13 cellular contexts compared by ENCODE assay signal in the genomic region with DNA sequence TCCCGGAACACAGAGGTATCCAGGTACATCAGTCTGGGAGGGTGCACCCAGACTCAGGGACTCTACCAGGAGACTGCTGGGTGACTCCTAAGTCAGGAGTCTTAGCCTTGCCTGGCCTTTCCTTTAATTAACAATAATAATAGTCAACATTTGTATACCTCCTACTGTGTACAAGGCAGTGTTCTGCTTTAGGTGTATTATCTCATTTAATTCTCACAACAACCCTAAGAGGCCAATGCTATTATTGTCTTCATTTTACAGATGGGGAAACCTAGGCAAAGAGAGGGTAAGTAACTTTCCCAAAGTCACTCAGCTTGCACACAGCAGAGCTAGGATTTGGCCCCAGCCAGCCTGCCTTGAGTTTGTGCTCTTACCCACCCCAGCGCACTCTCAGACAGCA. TPM values are rescaled to one million over a fixed set of nuclear protein-coding genes. Genes with fewer than 3 reads are reported as not detected.
DNase-seq lines count a peak whose midpoint lies in the region; ATAC-seq, FAIRE-seq and TF ChIP-seq lines count a peak whose summit lies in the region.
"Had no signal": no experiment of that assay in that cellular context is flagged by ENCODE, and none has a peak within 500 bp of the region (broad histone marks: within the 10 kb centered on the region; RNA-seq: fewer than 3 reads in every experiment).

No MANE protein-coding gene starts in this region.

- TF ChIP-seq CTCF in cardiac muscle cell (IDR thresholded peaks at IDR 0.05; ENCODE audit: low read depth, low read length) (no peak), astrocyte (IDR thresholded peaks at IDR 0.05; ENCODE audit: insufficient read depth, low read depth, low read length) (no peak)

- H3K9me2 ChIP-seq in Karpas-422 (replicated peaks; ENCODE audit: insufficient read depth, low read length): no peaks in the 10 kb centered on the region

- no peak overlapping the region for H3K4me3 Mint-ChIP-seq in astrocyte (ENCODE audit: unreplicated experiment)
- no peak overlapping the region for H3K4me3 Mint-ChIP-seq in stimulated activated naive B cell treated with anti-CD40 and anti-IgM and Interleukin-4, amounts not matched to agents 10 μg/mL and 1 μg/mL and 100 μg/mL, for 72 hours
- H3K4me3 Mint-ChIP-seq: CD4-positive, alpha-beta T cell had no signal

- no peaks in the 10 kb centered on the region for H3K9me3 Mint-ChIP-seq in astrocyte (ENCODE audit: unreplicated experiment)
- H3K9me3 Mint-ChIP-seq in stimulated activated naive B cell treated with anti-CD40 and anti-IgM and Interleukin-4, amounts not matched to agents 10 μg/mL and 1 μg/mL and 100 μg/mL, for 72 hours: no peaks in the 10 kb centered on the region
- H3K9me3 Mint-ChIP-seq: CD4-positive, alpha-beta T cell had no signal

- H3K27ac Mint-ChIP-seq in astrocyte (ENCODE audit: unreplicated experiment): no peak overlapping the region
- H3K27ac Mint-ChIP-seq in stimulated activated naive B cell treated with anti-CD40 and anti-IgM and Interleukin-4, amounts not matched to agents 10 μg/mL and 1 μg/mL and 100 μg/mL, for 72 hours: peak overlapping the region; percentile 62
- H3K27ac Mint-ChIP-seq: CD4-positive, alpha-beta T cell had no signal

- peaks cover 1% of the 10 kb centered on the region for H3K27me3 Mint-ChIP-seq in astrocyte (ENCODE audit: low read depth, unreplicated experiment)
- H3K27me3 Mint-ChIP-seq in stimulated activated naive B cell treated with anti-CD40 and anti-IgM and Interleukin-4, amounts not matched to agents 10 μg/mL and 1 μg/mL and 100 μg/mL, for 72 hours: no peaks in the 10 kb centered on the region
- H3K27me3 Mint-ChIP-seq: CD4-positive, alpha-beta T cell had no signal

- H2AFZ ChIP-seq in astrocyte (ENCODE audit: low read depth, low read length): no peak overlapping the region
- no peak overlapping the region for H2AFZ ChIP-seq in Karpas-422 (ENCODE audit: low read length)

- no peak for FAIRE-seq in astrocyte (lab: Jason Lieb, UNC)
- FAIRE-seq: HTR-8/SVneo had no signal

- peaks cover 5% of the 10 kb centered on the region for H3K4me1 Mint-ChIP-seq in astrocyte (ENCODE audit: low read depth, unreplicated experiment)
- no peaks in the 10 kb centered on the region for H3K4me1 Mint-ChIP-seq in stimulated activated naive B cell treated with anti-CD40 and anti-IgM and Interleukin-4, amounts not matched to agents 10 μg/mL and 1 μg/mL and 100 μg/mL, for 72 hours

- H3K36me3 Mint-ChIP-seq in astrocyte (ENCODE audit: low read depth, unreplicated experiment): no peaks in the 10 kb centered on the region
- peaks cover 0 to 4% of the 10 kb centered on the region in 2 donors for H3K36me3 Mint-ChIP-seq in stimulated activated naive B cell treated with anti-CD40 and anti-IgM and Interleukin-4, amounts not matched to agents 10 μg/mL and 1 μg/mL and 100 μg/mL, for 72 hours

- WGBS in right cardiac atrium: 94% methylated on average over 2 of the region's 2 CpGs

- H3K27ac ChIP-seq in cardiac muscle cell: peak overlapping the region; percentile 1
- H3K27ac ChIP-seq in right cardiac atrium (ENCODE audit: low read length): no peak overlapping the region
- H3K27ac ChIP-seq in astrocyte (ENCODE audit: low read depth, low read length): no peak overlapping the region
- H3K27ac ChIP-seq in Karpas-422 (ENCODE audit: low read length): no peak overlapping the region
- H3K27ac ChIP-seq: 22Rv1 had no signal

- DNase-seq in cardiac muscle cell (ENCODE audit: low read depth in 1 of 2, low spot score in 1 of 2) (no peak), right cardiac atrium (no peak), NT2/D1 (ENCODE audit: low read depth, low spot score) (no peak), astrocyte (ENCODE audit: low read depth) (no peak), iPS-NIHi11 (ENCODE audit: low spot score) (no peak), Karpas-422 (no peak)
- DNase-seq in stimulated activated naive B cell treated with anti-CD40 and anti-IgM and Interleukin-4, amounts not matched to agents 10 μg/mL and 1 μg/mL and 100 μg/mL, for 72 hours: no peak
- no peak for DNase-seq in effector CD8-positive, alpha-beta T cell (lab: John Stamatoyannopoulos, UW)
- DNase-seq: CD4-positive, alpha-beta T cell; DMS 273 treated with DMSO at 0.1 percent for 48 hours; HCEC 1CT had no signal

- intact Hi-C loops in right cardiac atrium (cut with DNase I): loop anchor here in 1 of 4 donors (10.0 kb wide), 1 partner anchor 423 kb away; no protein-coding TSS in a partner anchor

- H3K36me3 ChIP-seq in cardiac muscle cell (no peaks in the 10 kb centered on the region), NT2/D1 (ENCODE audit: insufficient read depth, insufficient read length, low read length) (peaks cover 26% of the 10 kb centered on the region), astrocyte (ENCODE audit: insufficient read depth, low read length) (no peaks in the 10 kb centered on the region), Karpas-422 (ENCODE audit: insufficient read depth, low read length) (no peaks in the 10 kb centered on the region)

- no peaks in the 10 kb centered on the region for H3K9me3 ChIP-seq in cardiac muscle cell (ENCODE audit: low read depth)
- H3K9me3 ChIP-seq in right cardiac atrium (ENCODE audit: control insufficient read depth, low read length): no peaks in the 10 kb centered on the region
- H3K9me3 ChIP-seq in NT2/D1 (ENCODE audit: insufficient read depth, low read length): no peaks in the 10 kb centered on the region
- H3K9me3 ChIP-seq in astrocyte (ENCODE audit: insufficient read depth, low read depth, low read length): no peaks in the 10 kb centered on the region
- H3K9me3 ChIP-seq in Karpas-422 (ENCODE audit: low read length): no peaks in the 10 kb centered on the region

- H3K9ac ChIP-seq in NT2/D1 (ENCODE audit: insufficient read length, low read depth) (peak overlapping the region; percentile 4), astrocyte (ENCODE audit: low read length) (peak overlapping the region; percentile 18), Karpas-422 (ENCODE audit: low read length) (no peak overlapping the region)

- H3K4me1 ChIP-seq in cardiac muscle cell (ENCODE audit: low read depth): peaks cover 15% of the 10 kb centered on the region
- H3K4me1 ChIP-seq in right cardiac atrium (ENCODE audit: control insufficient read depth, insufficient read depth, low read length): peaks cover 4% of the 10 kb centered on the region
- peaks cover 7% of the 10 kb centered on the region for H3K4me1 ChIP-seq in NT2/D1 (ENCODE audit: insufficient read depth, insufficient read length)
- no peaks in the 10 kb centered on the region for H3K4me1 ChIP-seq in astrocyte (ENCODE audit: insufficient read depth, low read length)
- peaks cover 28% of the 10 kb centered on the region for H3K4me1 ChIP-seq in Karpas-422 (ENCODE audit: low read length)

- no peak for ATAC-seq in right cardiac atrium
- ATAC-seq in stimulated activated naive B cell treated with anti-CD40 and anti-IgM and Interleukin-4, amounts not matched to agents 10 μg/mL and 1 μg/mL and 100 μg/mL, for 72 hours (replicated peaks): no peak

- H3K4me3 ChIP-seq in cardiac muscle cell (no peak overlapping the region), right cardiac atrium (ENCODE audit: low read length) (no peak overlapping the region), NT2/D1 (ENCODE audit: insufficient read length, low read depth) (no peak overlapping the region), astrocyte (ENCODE audit: insufficient read depth, low read depth, low read length) (no peak overlapping the region), Karpas-422 (ENCODE audit: low read length) (no peak overlapping the region)

- H3K4me2 ChIP-seq in astrocyte (ENCODE audit: low read length): no peak overlapping the region
- no peak overlapping the region for H3K4me2 ChIP-seq in Karpas-422 (ENCODE audit: low read depth, low read length, poor library complexity, severe bottlenecking)

- H4K20me1 ChIP-seq in astrocyte (ENCODE audit: insufficient read depth, low read length): peaks cover 11% of the 10 kb centered on the region
- peaks cover 12% of the 10 kb centered on the region for H4K20me1 ChIP-seq in Karpas-422 (ENCODE audit: insufficient read depth, low read depth, low read length)

- H3K27me3 ChIP-seq in cardiac muscle cell (no peaks in the 10 kb centered on the region), right cardiac atrium (ENCODE audit: control insufficient read depth, insufficient read depth) (no peaks in the 10 kb centered on the region), NT2/D1 (ENCODE audit: insufficient read depth, insufficient read length) (no peaks in the 10 kb centered on the region), astrocyte (ENCODE audit: insufficient read depth, low read length) (no peaks in the 10 kb centered on the region), Karpas-422 (ENCODE audit: low read length) (no peaks in the 10 kb centered on the region)

- no peaks in the 10 kb centered on the region for H3K79me2 ChIP-seq in astrocyte (ENCODE audit: insufficient read depth, low read length)
- no peaks in the 10 kb centered on the region for H3K79me2 ChIP-seq in Karpas-422 (ENCODE audit: low read length)

RNA-seq across cellular contexts. Expression of a gene that starts 39.6 kb away (rescaled TPM):
- 66.4 and 78.8 TPM in 2 replicates for total RNA-seq in cardiac muscle cell
- 130 and 165 TPM in 2 replicates for polyA plus RNA-seq in cardiac muscle cell
- 10 to 100 TPM; 31.0 to 38.1 (median 36.6) TPM for total RNA-seq in right cardiac atrium
- polyA plus RNA-seq in right cardiac atrium: 44.7 TPM
- total RNA-seq in astrocyte: 53.4 and 56.1 TPM in 2 replicates
- total RNA-seq in Karpas-422 (2014; rRNA removed; shearing (Covaris generic); ENCODE audit: low replicate concordance): 80.1 and 82.9 TPM in 2 replicates

RNA-seq across cellular contexts. Expression of a gene that starts 39.7 kb away (rescaled TPM):
- total RNA-seq in cardiac muscle cell (52.4 and 57.3 TPM in 2 replicates), right cardiac atrium (10 to 100 TPM; 41.4 to 44.8 (median 43.4) TPM), astrocyte (86.6 and 95.6 TPM in 2 replicates)
- polyA plus RNA-seq in cardiac muscle cell (51.7 and 54.2 TPM in 2 replicates), right cardiac atrium (27.7 TPM)
- 4.5 and 9.1 TPM in 2 replicates for total RNA-seq in Karpas-422 (2014; rRNA removed; shearing (Covaris generic); ENCODE audit: low replicate concordance)
